ENCODE assay signal across 20 cellular contexts in genomic region chr9:81141952-81142351, GRCh38.
"Had no signal": no experiment of that assay in that cellular context is flagged by ENCODE, and none has a peak within 500 bp of the region (broad histone marks: within the 10 kb centered on the region; RNA-seq: fewer than 3 reads in every experiment).

No MANE protein-coding gene starts in this region.

- H3K4me3 ChIP-seq: colonic mucosa, hepatocyte, lung, right atrium auricular region, sigmoid colon, skin epidermis had no signal

- H3K27ac Mint-ChIP-seq: natural killer cell treated with Interleukin-12 subunit alpha and Interleukin-12 subunit beta and Interleukin-15 and Interleukin-18, amount 100 ng/mL, for 72 hours had no signal

- H3K36me3 ChIP-seq: colonic mucosa, right atrium auricular region, sigmoid colon had no signal

- H3K4me3 Mint-ChIP-seq: natural killer cell treated with Interleukin-12 subunit alpha and Interleukin-12 subunit beta and Interleukin-15 and Interleukin-18, amount 100 ng/mL, for 72 hours had no signal

- ATAC-seq: left cardiac atrium; left ventricle myocardium superior; natural killer cell treated with Interleukin-12 subunit alpha and Interleukin-12 subunit beta and Interleukin-15 and Interleukin-18, amount 100 ng/mL, for 72 hours had no signal

- H2AFZ ChIP-seq: hepatocyte had no signal

- H3K9me3 ChIP-seq: colonic mucosa, right atrium auricular region had no signal

- H3K4me2 ChIP-seq: hepatocyte had no signal

- H3K79me2 ChIP-seq: hepatocyte had no signal

- H3K27me3 Mint-ChIP-seq: natural killer cell treated with Interleukin-12 subunit alpha and Interleukin-12 subunit beta and Interleukin-15 and Interleukin-18, amount 100 ng/mL, for 72 hours had no signal

- H3K27ac ChIP-seq: colonic mucosa, hepatocyte, right atrium auricular region, sigmoid colon, skin epidermis had no signal

- DNase-seq: colonic mucosa; effector CD8-positive, alpha-beta T cell; foreskin melanocyte; head of caudate nucleus; kidney; left cardiac atrium; left ventricle myocardium superior; mesenchymal stem cell; midbrain; posterior cingulate gyrus; sigmoid colon; stimulated activated CD4-positive, alpha-beta T cell treated with anti-CD3 and anti-CD28 coated beads, Interleukin-2, amount 100 ng/mL, for 24 hours; stimulated activated CD4-positive, alpha-beta T cell treated with anti-CD3 and anti-CD28 coated beads, Interleukin-4, amount 100 ng/mL, for 4 hours; stimulated activated naive CD4-positive, alpha-beta T cell; trophoblast cell had no signal

- H3K27me3 ChIP-seq: colonic mucosa, hepatocyte, right atrium auricular region, sigmoid colon had no signal
